Comparison of ENCODE assay signal across 1 cellular context in the genomic region with DNA sequence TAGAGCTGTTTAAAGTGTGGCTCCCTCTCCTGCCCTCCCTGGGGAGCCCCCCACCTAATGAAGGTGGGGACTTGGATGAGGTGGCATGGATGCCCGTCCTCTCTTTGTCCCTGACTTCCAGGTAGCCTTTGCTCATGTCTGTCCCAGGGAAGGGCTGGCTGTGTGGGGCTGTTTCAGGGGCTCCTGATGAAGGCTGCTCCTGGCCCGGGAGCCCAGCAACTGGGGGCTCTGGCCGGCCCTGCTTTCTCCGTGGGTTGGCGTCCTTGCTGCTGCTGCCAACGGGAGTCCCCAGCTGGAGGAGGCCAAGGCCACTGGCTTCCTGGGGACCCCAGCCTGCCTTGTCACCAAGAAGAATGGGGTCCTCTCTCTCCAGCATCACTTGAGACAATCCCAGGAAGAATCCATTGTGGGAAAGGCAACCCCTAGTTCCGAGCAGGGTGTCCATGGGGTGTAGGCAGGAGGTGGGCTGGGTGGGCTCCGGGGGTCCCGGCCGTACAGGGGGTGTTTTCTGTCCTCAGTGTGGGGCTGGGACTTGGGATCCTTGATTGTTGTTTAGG.
TF ChIP-seq lines count a peak whose summit lies in the region.

No MANE protein-coding gene starts in this region.

TF ChIP-seq in K562, 482 proteins besides CTCF, POLR2A, EP300 and RAD21 (continued from another document):
- TF ChIP-seq, protein P1, sequence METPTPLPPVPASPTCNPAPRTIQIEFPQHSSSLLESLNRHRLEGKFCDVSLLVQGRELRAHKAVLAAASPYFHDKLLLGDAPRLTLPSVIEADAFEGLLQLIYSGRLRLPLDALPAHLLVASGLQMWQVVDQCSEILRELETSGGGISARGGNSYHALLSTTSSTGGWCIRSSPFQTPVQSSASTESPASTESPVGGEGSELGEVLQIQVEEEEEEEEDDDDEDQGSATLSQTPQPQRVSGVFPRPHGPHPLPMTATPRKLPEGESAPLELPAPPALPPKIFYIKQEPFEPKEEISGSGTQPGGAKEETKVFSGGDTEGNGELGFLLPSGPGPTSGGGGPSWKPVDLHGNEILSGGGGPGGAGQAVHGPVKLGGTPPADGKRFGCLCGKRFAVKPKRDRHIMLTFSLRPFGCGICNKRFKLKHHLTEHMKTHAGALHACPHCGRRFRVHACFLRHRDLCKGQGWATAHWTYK (CRISPR knock-in tag; IDR thresholded peaks at IDR 0.05): no peak
